ENCODE assay signal across 11 cellular contexts in genomic region chr2:105771841-105772240, GRCh38. TPM values are rescaled to one million over a fixed set of nuclear protein-coding genes. Genes with fewer than 3 reads are reported as not detected.
DNase-seq lines count a peak whose midpoint lies in the region; ATAC-seq and TF ChIP-seq lines count a peak whose summit lies in the region.
"Had no signal": no experiment of that assay in that cellular context is flagged by ENCODE, and none has a peak within 500 bp of the region (broad histone marks: within the 10 kb centered on the region; RNA-seq: fewer than 3 reads in every experiment).

No MANE protein-coding gene starts in this region.

- H3K27me3 Mint-ChIP-seq in stimulated activated naive CD8-positive, alpha-beta T cell treated with anti-CD3 and anti-CD28 coated beads, Interleukin-15, Interleukin-2, amounts not matched to agents 100 ng/mL and 50 ng/mL, for 24 hours = no peaks in the 10 kb centered on the region
- H3K27me3 Mint-ChIP-seq in stimulated activated naive CD8-positive, alpha-beta T cell treated with anti-CD3 and anti-CD28 coated beads, Interleukin-15, amount 100 ng/mL, for 72 hours = no peaks in the 10 kb centered on the region
- H3K27me3 Mint-ChIP-seq: IgD-negative memory B cell had no signal

- TF ChIP-seq CTCF in esophagus squamous epithelium (IDR thresholded peaks at IDR 0.05) (no peak), neural cell (IDR thresholded peaks at IDR 0.05; ENCODE audit: poor library complexity, severe bottlenecking) (no peak)

- no peaks in the 10 kb centered on the region for H3F3A ChIP-seq in neural cell (ENCODE audit: insufficient read depth, low read length, poor library complexity, severe bottlenecking)

- H3K27ac Mint-ChIP-seq in stimulated activated naive CD8-positive, alpha-beta T cell treated with anti-CD3 and anti-CD28 coated beads, Interleukin-15, Interleukin-2, amounts not matched to agents 100 ng/mL and 50 ng/mL, for 24 hours = peak overlapping the region; percentile 98
- no peak overlapping the region for H3K27ac Mint-ChIP-seq in stimulated activated naive CD8-positive, alpha-beta T cell treated with anti-CD3 and anti-CD28 coated beads, Interleukin-15, amount 100 ng/mL, for 72 hours

- peaks cover 36% of the 10 kb centered on the region for H3K36me3 Mint-ChIP-seq in stimulated activated naive CD8-positive, alpha-beta T cell treated with anti-CD3 and anti-CD28 coated beads, Interleukin-15, Interleukin-2, amounts not matched to agents 100 ng/mL and 50 ng/mL, for 24 hours (ENCODE audit: low read depth)

- no peak for TF ChIP-seq POLR2A in esophagus squamous epithelium (IDR thresholded peaks at IDR 0.05)

- peak overlapping the region in 3 of 4 donors; percentile 9 to 85 (median 62) for H3K27ac ChIP-seq in esophagus squamous epithelium
- H3K27ac ChIP-seq in neural cell (ENCODE audit: low read length) = no peak overlapping the region

- H3K9me3 ChIP-seq in esophagus squamous epithelium (no peaks in the 10 kb centered on the region), neural cell (ENCODE audit: low read length) (no peaks in the 10 kb centered on the region)

- no peak for ATAC-seq in stimulated activated naive CD8-positive, alpha-beta T cell treated with anti-CD3 and anti-CD28 coated beads, Interleukin-15, amount 100 ng/mL, for 72 hours
- ATAC-seq in left colon = no peak
- no peak for ATAC-seq in HG03045 (IDR thresholded peaks at IDR 0.05; ENCODE audit: unreplicated experiment)

- H3K79me2 ChIP-seq in neural cell (replicated peaks; ENCODE audit: insufficient read depth, low read length) = peaks cover 74% of the 10 kb centered on the region

- no peak overlapping the region for H3K4me3 Mint-ChIP-seq in stimulated activated naive CD8-positive, alpha-beta T cell treated with anti-CD3 and anti-CD28 coated beads, Interleukin-15, Interleukin-2, amounts not matched to agents 100 ng/mL and 50 ng/mL, for 24 hours
- no peak overlapping the region for H3K4me3 Mint-ChIP-seq in stimulated activated naive CD8-positive, alpha-beta T cell treated with anti-CD3 and anti-CD28 coated beads, Interleukin-15, amount 100 ng/mL, for 72 hours
- H3K4me3 Mint-ChIP-seq: IgD-negative memory B cell, immature natural killer cell had no signal

- no peak overlapping the region for H3K4me2 ChIP-seq in neural cell (ENCODE audit: low read length)

- peak; percentile 33 for TF ChIP-seq EP300 in neural cell (conservative IDR thresholded peaks at IDR 0.05; ENCODE audit: poor library complexity, severe bottlenecking)

- no peaks in the 10 kb centered on the region for H3K27me3 ChIP-seq in esophagus squamous epithelium
- H3K27me3 ChIP-seq in neural cell (ENCODE audit: insufficient read depth, low read depth, low read length) = no peaks in the 10 kb centered on the region

- no peaks in the 10 kb centered on the region for H3K9me3 Mint-ChIP-seq in stimulated activated naive CD8-positive, alpha-beta T cell treated with anti-CD3 and anti-CD28 coated beads, Interleukin-15, Interleukin-2, amounts not matched to agents 100 ng/mL and 50 ng/mL, for 24 hours
- H3K9me3 Mint-ChIP-seq in stimulated activated naive CD8-positive, alpha-beta T cell treated with anti-CD3 and anti-CD28 coated beads, Interleukin-15, amount 100 ng/mL, for 72 hours = no peaks in the 10 kb centered on the region
- H3K9me3 Mint-ChIP-seq: immature natural killer cell had no signal

- peaks cover 19 to 100% (median 26%) of the 10 kb centered on the region in 3 donors for H3K4me1 ChIP-seq in esophagus squamous epithelium

- H3K36me3 ChIP-seq in esophagus squamous epithelium (peaks cover 0 to 24% (median 0%) of the 10 kb centered on the region in 3 donors), neural cell (ENCODE audit: insufficient read depth, low read length) (peaks cover 6% of the 10 kb centered on the region)

- TF ChIP-seq RAD21 in neural cell (conservative IDR thresholded peaks at IDR 0.05) = no peak

- peaks cover 98% of the 10 kb centered on the region for H3K4me1 Mint-ChIP-seq in stimulated activated naive CD8-positive, alpha-beta T cell treated with anti-CD3 and anti-CD28 coated beads, Interleukin-15, Interleukin-2, amounts not matched to agents 100 ng/mL and 50 ng/mL, for 24 hours (ENCODE audit: low read depth)
- peaks cover 99% of the 10 kb centered on the region for H3K4me1 Mint-ChIP-seq in stimulated activated naive CD8-positive, alpha-beta T cell treated with anti-CD3 and anti-CD28 coated beads, Interleukin-15, amount 100 ng/mL, for 72 hours

- no peak overlapping the region for H2AFZ ChIP-seq in neural cell (ENCODE audit: low read depth, low read length)

- no peaks in the 10 kb centered on the region for H3K9me2 ChIP-seq in neural cell (ENCODE audit: insufficient read depth, low read length)

- intact Hi-C loops in esophagus squamous epithelium (cut with DNase I) (no loop called here), left colon (cut with DNase I, micrococcal nuclease) (no loop called here)

- 80 to 83% methylated on average over 2 to 6 of the region's 9 CpGs for WGBS in esophagus squamous epithelium, 2 donors

- peak overlapping the region; percentile 26 for H3K9ac ChIP-seq in neural cell (ENCODE audit: low read length)

- H4K20me1 ChIP-seq in neural cell (ENCODE audit: insufficient read depth) = no peaks in the 10 kb centered on the region

- no peak overlapping the region for H3K4me3 ChIP-seq in esophagus squamous epithelium
- no peak overlapping the region for H3K4me3 ChIP-seq in neural cell (ENCODE audit: low read length)

- DNase-seq in stimulated activated naive CD8-positive, alpha-beta T cell treated with anti-CD3 and anti-CD28 coated beads, Interleukin-15, amount 100 ng/mL, for 72 hours = no peak
- DNase-seq in esophagus squamous epithelium (lab: John Stamatoyannopoulos, UW) = no peak
- DNase-seq in left colon = no peak
- DNase-seq in NCI-H2107 (lab: John Stamatoyannopoulos, UW) = no peak
- DNase-seq in LoVo (ENCODE audit: low spot score) = no peak
- DNase-seq: immature natural killer cell, NCI-H446 treated with DMSO at 0.1 percent for 48 hours had no signal

TF ChIP-seq in neural cell, 6 proteins besides CTCF, POLR2A, EP300 and RAD21:
- no peak for TF ChIP-seq MXI1 (conservative IDR thresholded peaks at IDR 0.05; ENCODE audit: poor library complexity, severe bottlenecking)
- TF ChIP-seq EZH2 (IDR thresholded peaks at IDR 0.05; ENCODE audit: borderline replicate concordance, insufficient read depth, low read length, poor library complexity, severe bottlenecking) = no peak
- no peak for TF ChIP-seq SMC3 (conservative IDR thresholded peaks at IDR 0.05; ENCODE audit: poor library complexity)
- no peak for TF ChIP-seq POLR2AphosphoS5 (IDR thresholded peaks at IDR 0.05)
- no peak for TF ChIP-seq TAF1 (IDR thresholded peaks at IDR 0.05; ENCODE audit: low read depth)
- TF ChIP-seq REST (IDR thresholded peaks at IDR 0.05; ENCODE audit: borderline replicate concordance) = no peak

RNA-seq across cellular contexts. Expression of gene NCK2, which starts 27.1 kb away (rescaled TPM):
- total RNA-seq in esophagus squamous epithelium (10 to 100 TPM; 55.4 to 90.5 (median 62.5) TPM), left colon (10 to 100 TPM; 51.8 to 76.6 TPM)
- polyA plus RNA-seq in neural cell = 49.4 and 60.5 TPM in 2 replicates
- polyA minus RNA-seq in neural cell = 70.4 and 78.9 TPM in 2 replicates
